ENCODE assay signal across 17 cellular contexts in genomic region chr18:49548266-49548665, GRCh38. TPM values are rescaled to one million over a fixed set of nuclear protein-coding genes. Genes with fewer than 3 reads are reported as not detected.
DNase-seq lines count a peak whose midpoint lies in the region; ATAC-seq, FAIRE-seq and TF ChIP-seq lines count a peak whose summit lies in the region.
"Had no signal": no experiment of that assay in that cellular context is flagged by ENCODE, and none has a peak within 500 bp of the region (broad histone marks: within the 10 kb centered on the region; RNA-seq: fewer than 3 reads in every experiment).

No MANE protein-coding gene starts in this region.

- no peak overlapping the region for H3K9ac ChIP-seq in HepG2 (ENCODE audit: insufficient read depth, low read depth, low read length)
- peak overlapping the region; percentile 10; the same call in 1 of the 2 replicates for H3K9ac ChIP-seq in SK-N-SH

- no peaks in the 10 kb centered on the region for H3K4me1 ChIP-seq in HepG2 (ENCODE audit: insufficient read depth, low read length)
- no peaks in the 10 kb centered on the region for H3K4me1 ChIP-seq in right lobe of liver
- H3K4me1 ChIP-seq in SK-N-SH (ENCODE audit: control insufficient read depth in 1 of 2, insufficient read depth in 2 of 2, low read depth in 1 of 2, low read length in 1 of 2) = peaks cover 7 to 13% of the 10 kb centered on the region in 2 experiments; a peak in 2 of 4 replicates
- peaks cover 11% of the 10 kb centered on the region for H3K4me1 ChIP-seq in foreskin keratinocyte
- H3K4me1 ChIP-seq: colonic mucosa, prostate gland, upper lobe of right lung had no signal

- CTCF ChIA-PET in HepG2 (lab: Yijun Ruan, JAX; ENCODE audit: low intra/inter-chr PET ratio, low total read pairs) = no interaction called here
- CTCF ChIA-PET in SK-N-SH (lab: Yijun Ruan, JAX) = interaction anchor here (0.6 to 1.1 kb wide), 2 partner anchors 33 to 38 kb away, joined by 3 read pairs; no protein-coding TSS in a partner anchor

- intact Hi-C loops in HepG2 (cut with micrococcal nuclease; ENCODE audit: unreplicated experiment) = no loop called here
- intact Hi-C loops in right lobe of liver (cut with DNase I) = no loop called here

- in situ Hi-C loops in HepG2 (cut with HindIII; ENCODE audit: extremely low pct_ligation_motif_present, low pct_unique_long_range_greater_than_20kb) = no loop called here

- no peak for TF ChIP-seq CTCF in HepG2 (CRISPR knock-in tag; IDR thresholded peaks at IDR 0.05)
- no peak for TF ChIP-seq CTCF in right lobe of liver (IDR thresholded peaks at IDR 0.05)
- no peak for TF ChIP-seq CTCF in SK-N-SH (IDR thresholded peaks at IDR 0.05)
- TF ChIP-seq CTCF in foreskin keratinocyte (conservative IDR thresholded peaks at IDR 0.05) = no peak

- H3K9me3 ChIP-seq in HepG2 (ENCODE audit: low read length) (no peaks in the 10 kb centered on the region), right lobe of liver (no peaks in the 10 kb centered on the region), SK-N-SH (no peaks in the 10 kb centered on the region)
- H3K9me3 ChIP-seq: colonic mucosa, prostate gland, upper lobe of right lung had no signal

- TF ChIP-seq EP300 in HepG2 (IDR thresholded peaks at IDR 0.05; ENCODE audit: low read depth in 2 of 2, low read length in 2 of 2) (no peak), HepG2 (CRISPR knock-in tag; IDR thresholded peaks at IDR 0.05; ENCODE audit: borderline replicate concordance) (no peak), SK-N-SH (IDR thresholded peaks at IDR 0.05; ENCODE audit: borderline replicate concordance in 1 of 2, low read depth in 1 of 2, low read length in 1 of 2) (peak in 1 of 2 experiments; percentile 17; a peak in 1 of 4 replicates)

- FAIRE-seq in HepG2 (lab: Jason Lieb, UNC) (no peak), H54 (lab: Jason Lieb, UNC) (no peak)
- FAIRE-seq: GM12891 had no signal

- H3K4me2 ChIP-seq in HepG2 (ENCODE audit: low read depth, low read length) (no peak overlapping the region), SK-N-SH (no peak overlapping the region)

- H3K36me3 ChIP-seq in HepG2 (replicated peaks in 1 of 2; ENCODE audit: control insufficient read depth in 1 of 2, insufficient read depth in 2 of 2, low read length in 2 of 2) = no peaks in the 10 kb centered on the region
- no peaks in the 10 kb centered on the region for H3K36me3 ChIP-seq in right lobe of liver
- H3K36me3 ChIP-seq in SK-N-SH (replicated peaks in 1 of 2; ENCODE audit: control insufficient read depth in 1 of 2, insufficient read depth in 2 of 2, low read length in 1 of 2) = no peaks in the 10 kb centered on the region
- H3K36me3 ChIP-seq: colonic mucosa, prostate gland, upper lobe of right lung had no signal

- peaks cover 26% of the 10 kb centered on the region for H3F3A ChIP-seq in SK-N-SH (replicated peaks; ENCODE audit: insufficient read depth)

- DNase-seq in HepG2 (ENCODE audit: low spot score) (peak; percentile 7), right lobe of liver (no peak), SK-N-SH (no peak), foreskin keratinocyte (peak in 1 of 2 donors; percentile 47), NCI-H1417 (lab: John Stamatoyannopoulos, UW) (no peak), H54 (ENCODE audit: insufficient read length, low spot score) (no peak), NCI-H2171 (lab: John Stamatoyannopoulos, UW) (no peak)
- DNase-seq: activated naive CD8-positive, alpha-beta T cell treated with anti-CD3 and anti-CD28 coated beads for 36 hours; colonic mucosa; DMS79; immature natural killer cell; NCI-H1694; NCI-H774; upper lobe of right lung had no signal

- no peaks in the 10 kb centered on the region for H3K9me2 ChIP-seq in SK-N-SH

- no peaks in the 10 kb centered on the region for H3K79me2 ChIP-seq in HepG2 (ENCODE audit: insufficient read depth, low read length)
- H3K79me2 ChIP-seq in SK-N-SH (ENCODE audit: insufficient read depth) = no peaks in the 10 kb centered on the region

- TF ChIP-seq RAD21 in HepG2 (CRISPR knock-in tag; IDR thresholded peaks at IDR 0.05) = no peak
- no peak for TF ChIP-seq RAD21 in SK-N-SH (IDR thresholded peaks at IDR 0.05; ENCODE audit: low read length)

- POLR2A ChIA-PET in HepG2 (lab: Yijun Ruan, JAX) = no interaction called here
- POLR2A ChIA-PET in SK-N-SH (lab: Yijun Ruan, JAX) = no interaction called here

- BruUV-seq in HepG2 (replicated peaks; lab: Mats Ljungman, UMichigan) = no TSS peak

- H3K27me3 ChIP-seq in HepG2 (ENCODE audit: control insufficient read depth in 1 of 2, insufficient read depth in 2 of 2, low read length in 2 of 2) = no peaks in the 10 kb centered on the region; a peak in 1 of 5 replicates
- H3K27me3 ChIP-seq in right lobe of liver = no peaks in the 10 kb centered on the region
- no peaks in the 10 kb centered on the region for H3K27me3 ChIP-seq in SK-N-SH (ENCODE audit: insufficient read depth)
- H3K27me3 ChIP-seq in foreskin keratinocyte = no peaks in the 10 kb centered on the region
- H3K27me3 ChIP-seq: colonic mucosa, upper lobe of right lung had no signal

- H4K20me1 ChIP-seq in HepG2 (ENCODE audit: insufficient read depth, low read length) (no peaks in the 10 kb centered on the region), SK-N-SH (ENCODE audit: insufficient read depth) (no peaks in the 10 kb centered on the region)

- no peak overlapping the region for H2AFZ ChIP-seq in HepG2 (ENCODE audit: low read length)
- no peak overlapping the region for H2AFZ ChIP-seq in SK-N-SH (ENCODE audit: low read depth)

- WGBS in HepG2 (ENCODE audit: low lambda C conversion rate) = 0% methylated on average over 1 of the region's 1 CpG
- WGBS in right lobe of liver (ENCODE audit: insufficient coverage, low coverage, low lambda C conversion rate, missing lambda C conversion rate) = no CpG with 5 or more reads among the region's 1 CpG
- WGBS in SK-N-SH (ENCODE audit: low lambda C conversion rate) = 42% methylated on average over 1 of the region's 1 CpG

- TF ChIP-seq POLR2A in HepG2 (IDR thresholded peaks at IDR 0.05; ENCODE audit: insufficient read depth in 1 of 2, low read depth in 2 of 2, low read length in 2 of 2) (no peak), right lobe of liver (IDR thresholded peaks at IDR 0.05) (no peak), H54 (IDR thresholded peaks at IDR 0.05; ENCODE audit: low read depth, low read length) (no peak)

- H3K4me3 ChIP-seq in HepG2 (replicated peaks in 1 of 3; ENCODE audit: insufficient read depth in 1 of 3, low read depth in 2 of 3, low read length in 3 of 3) (no peak overlapping the region), right lobe of liver (no peak overlapping the region), SK-N-SH (ENCODE audit: low read depth in 2 of 2, low read length in 1 of 2) (no peak overlapping the region)
- H3K4me3 ChIP-seq: colonic mucosa, prostate gland, upper lobe of right lung had no signal

- H3K27ac ChIP-seq in HepG2 (ENCODE audit: extremely low read length, insufficient read depth, low read length) = no peak overlapping the region
- H3K27ac ChIP-seq in right lobe of liver = no peak overlapping the region
- H3K27ac ChIP-seq in SK-N-SH (ENCODE audit: low read depth in 2 of 2, low read length in 1 of 2) = peak overlapping the region in 1 of 2 experiments; percentile 66; a peak in 2 of 4 replicates
- H3K27ac ChIP-seq in foreskin keratinocyte = no peak overlapping the region
- H3K27ac ChIP-seq: colonic mucosa, prostate gland, upper lobe of right lung had no signal

- no peak for ATAC-seq in HepG2
- ATAC-seq in right lobe of liver = no peak
- peak; percentile 41 for ATAC-seq in foreskin keratinocyte
- ATAC-seq in GM18858 (IDR thresholded peaks at IDR 0.05; ENCODE audit: unreplicated experiment) = no peak
- ATAC-seq: upper lobe of right lung had no signal

RNA-seq across cellular contexts. Expression of gene LIPG, which starts 13.6 kb away (rescaled TPM):
- 4.9 and 10.8 TPM in 2 replicates for total RNA-seq in HepG2 (2016; rRNA removed; fragmentation: Illumina TruSeq; extraction: Trizol)
- 0.40 and 0.97 TPM in 2 replicates for total RNA-seq in HepG2 (2016; cell fraction: cytosol; rRNA removed; fragmentation: Illumina TruSeq; extraction: Trizol; ENCODE audit: low read depth)
- total RNA-seq in HepG2 (2016; cell fraction: insoluble cytoplasmic fraction; rRNA removed; fragmentation: Illumina TruSeq; extraction: Trizol) = 5.5 and 12.1 TPM in 2 replicates
- total RNA-seq in HepG2 (2016; cell fraction: membrane; rRNA removed; fragmentation: Illumina TruSeq; extraction: Trizol) = 2.7 and 2.9 TPM in 2 replicates
- total RNA-seq in HepG2 (2016; cell fraction: nucleus; rRNA removed; fragmentation: Illumina TruSeq; extraction: Trizol) = 12.8 and 17.5 TPM in 2 replicates
- polyA plus RNA-seq in HepG2 (2011; rRNA removed) = 0.96 and 4.6 TPM in 2 replicates
- polyA plus RNA-seq in HepG2 (2011; cell fraction: cytosol; rRNA removed) = 1.0 and 4.5 TPM in 2 replicates
- 1.4 and 5.0 TPM in 2 replicates for polyA plus RNA-seq in HepG2 (2011; cell fraction: nucleus; rRNA removed)
- polyA plus RNA-seq in HepG2 (2012) = 3.4 and 3.7 TPM in 2 replicates
- polyA plus RNA-seq in HepG2 (2016; cell fraction: cytosol; fragmentation: Illumina TruSeq; extraction: Trizol; ENCODE audit: low read depth) = 0.68 and 0.74 TPM in 2 replicates
- polyA plus RNA-seq in HepG2 (2016; cell fraction: insoluble cytoplasmic fraction; fragmentation: Illumina TruSeq; extraction: Trizol; ENCODE audit: low read depth) = 3.4 and 3.6 TPM in 2 replicates
- polyA plus RNA-seq in HepG2 (2016; cell fraction: membrane; fragmentation: Illumina TruSeq; extraction: Trizol; ENCODE audit: low read depth) = 0.89 and 1.1 TPM in 2 replicates
- polyA plus RNA-seq in HepG2 (2016; cell fraction: nucleus; fragmentation: Illumina TruSeq; extraction: Trizol; ENCODE audit: insufficient read depth, low read depth) = 14.7 and 16.1 TPM in 2 replicates
- 0.16 and 1.9 TPM in 2 replicates for polyA minus RNA-seq in HepG2 (2011; rRNA and poly(A)+ RNA removed; ENCODE audit: low replicate concordance)
- 2.0 and 4.5 TPM in 2 replicates for polyA minus RNA-seq in HepG2 (2011; cell fraction: cytosol; rRNA and poly(A)+ RNA removed)
- 0.77 and 4.4 TPM in 2 replicates for polyA minus RNA-seq in HepG2 (2011; cell fraction: nucleus; rRNA and poly(A)+ RNA removed)
- total RNA-seq in right lobe of liver = 100 to 1,000 TPM in 1 of 6 experiments, 10 to 100 TPM in 5; 35.0 to 120 (median 59.1) TPM
- 3.2 and 4.4 TPM in 2 replicates for polyA plus RNA-seq in SK-N-SH (2012; rRNA removed)
- polyA plus RNA-seq in SK-N-SH (2012; cell fraction: cytosol; rRNA removed) = 3.4 and 3.7 TPM in 2 replicates
- polyA plus RNA-seq in SK-N-SH (2012; cell fraction: nucleus; rRNA removed) = 3.8 and 5.8 TPM in 2 replicates
- total RNA-seq in foreskin keratinocyte = 76.3 and 127 TPM in 2 replicates
- 28.8 and 38.0 TPM in 2 replicates for polyA plus RNA-seq in foreskin keratinocyte
- polyA plus RNA-seq: immature natural killer cell had no signal

RNA-seq across cellular contexts. Expression of gene RPL17, which starts 56.0 kb away (rescaled TPM):
- 2,087 and 2,639 TPM in 2 replicates for total RNA-seq in HepG2 (2016; rRNA removed; fragmentation: Illumina TruSeq; extraction: Trizol)
- 3,110 and 3,287 TPM in 2 replicates for total RNA-seq in HepG2 (2016; cell fraction: cytosol; rRNA removed; fragmentation: Illumina TruSeq; extraction: Trizol; ENCODE audit: low read depth)
- total RNA-seq in HepG2 (2016; cell fraction: insoluble cytoplasmic fraction; rRNA removed; fragmentation: Illumina TruSeq; extraction: Trizol) = 2,077 and 2,707 TPM in 2 replicates
- total RNA-seq in HepG2 (2016; cell fraction: membrane; rRNA removed; fragmentation: Illumina TruSeq; extraction: Trizol) = 4,915 and 4,916 TPM in 2 replicates
- 764 and 826 TPM in 2 replicates for total RNA-seq in HepG2 (2016; cell fraction: nucleus; rRNA removed; fragmentation: Illumina TruSeq; extraction: Trizol)
- 3,818 and 4,133 TPM in 2 replicates for polyA plus RNA-seq in HepG2 (2011; rRNA removed)
- 4,012 and 4,835 TPM in 2 replicates for polyA plus RNA-seq in HepG2 (2011; cell fraction: cytosol; rRNA removed)
- 824 and 1,042 TPM in 2 replicates for polyA plus RNA-seq in HepG2 (2011; cell fraction: nucleus; rRNA removed)
- polyA plus RNA-seq in HepG2 (2012) = 3,914 and 4,724 TPM in 2 replicates
- 4,104 and 4,147 TPM in 2 replicates for polyA plus RNA-seq in HepG2 (2016; cell fraction: cytosol; fragmentation: Illumina TruSeq; extraction: Trizol; ENCODE audit: low read depth)
- polyA plus RNA-seq in HepG2 (2016; cell fraction: insoluble cytoplasmic fraction; fragmentation: Illumina TruSeq; extraction: Trizol; ENCODE audit: low read depth) = 2,894 and 3,118 TPM in 2 replicates
- 5,165 and 5,252 TPM in 2 replicates for polyA plus RNA-seq in HepG2 (2016; cell fraction: membrane; fragmentation: Illumina TruSeq; extraction: Trizol; ENCODE audit: low read depth)
- 1,528 and 1,530 TPM in 2 replicates for polyA plus RNA-seq in HepG2 (2016; cell fraction: nucleus; fragmentation: Illumina TruSeq; extraction: Trizol; ENCODE audit: insufficient read depth, low read depth)
- polyA minus RNA-seq in HepG2 (2011; rRNA and poly(A)+ RNA removed; ENCODE audit: low replicate concordance) = 381 and 692 TPM in 2 replicates
- 546 and 648 TPM in 2 replicates for polyA minus RNA-seq in HepG2 (2011; cell fraction: cytosol; rRNA and poly(A)+ RNA removed)
- polyA minus RNA-seq in HepG2 (2011; cell fraction: nucleus; rRNA and poly(A)+ RNA removed) = 521 and 627 TPM in 2 replicates
- total RNA-seq in right lobe of liver = 100 to 1,000 TPM; 385 to 554 (median 483) TPM
- 4,998 and 5,578 TPM in 2 replicates for polyA plus RNA-seq in SK-N-SH (2012; rRNA removed)
- 6,895 and 7,195 TPM in 2 replicates for polyA plus RNA-seq in SK-N-SH (2012; cell fraction: cytosol; rRNA removed)
- 1,385 and 1,424 TPM in 2 replicates for polyA plus RNA-seq in SK-N-SH (2012; cell fraction: nucleus; rRNA removed)
- 2,326 and 2,476 TPM in 2 replicates for total RNA-seq in foreskin keratinocyte
- polyA plus RNA-seq in foreskin keratinocyte = 3,189 and 3,387 TPM in 2 replicates

Comparison
In these comparisons a context has a peak if more than half of its experiments do, and no peak if none do; other contexts are left out.
1. Of the 25 proteins assayed by ChIP-seq in both HepG2 and SK-N-SH: peak only in HepG2: none; only in SK-N-SH: JUND, PBX3 and TCF12; in both: FOSL2; in neither: 20; mixed calls (peak in some experiments, not most) for 1.